Comparison of ENCODE assay signal across 1 cellular context in the genomic region with DNA sequence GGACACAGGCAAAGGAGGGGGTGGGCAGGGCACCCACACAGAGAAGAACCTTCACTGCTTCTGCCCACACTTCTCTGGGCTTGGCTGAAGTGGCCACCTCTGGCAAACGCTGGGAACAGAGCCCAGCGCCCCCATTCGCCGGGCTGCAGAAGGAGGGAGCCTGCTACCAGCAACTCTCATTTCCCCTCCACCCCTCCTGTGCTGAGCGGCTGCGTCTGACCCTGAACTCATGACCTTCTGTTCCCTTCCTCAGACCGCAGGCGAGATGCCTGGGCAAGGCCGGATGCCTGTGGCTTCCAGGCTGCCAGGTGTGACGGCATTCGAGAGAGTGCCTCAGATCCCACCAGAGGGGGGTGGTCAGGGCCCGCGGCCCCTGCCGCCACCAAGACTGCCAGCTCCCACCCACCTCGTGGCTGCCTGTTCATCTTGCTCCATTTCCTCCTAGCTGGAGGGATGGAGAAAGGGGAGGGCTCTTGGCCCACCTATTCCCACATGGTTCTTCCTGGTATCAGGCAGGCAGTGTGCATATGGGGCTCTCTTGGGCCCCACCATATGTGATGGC.
TF ChIP-seq lines count a peak whose summit lies in the region.

No MANE protein-coding gene starts in this region.

TF ChIP-seq in HepG2, 621 proteins besides CTCF, POLR2A, EP300 and RAD21 (continued from another document and continues in another):
- TF ChIP-seq ZBTB25 (CRISPR knock-in tag; IDR thresholded peaks at IDR 0.05) (no peak), SP140L (CRISPR knock-in tag; IDR thresholded peaks at IDR 0.05; ENCODE audit: borderline replicate concordance) (no peak), NRL (CRISPR knock-in tag; IDR thresholded peaks at IDR 0.05; ENCODE audit: borderline replicate concordance) (peak; percentile 92; the same call in 1 of the 2 replicates), RBFOX2 (IDR thresholded peaks at IDR 0.05; ENCODE audit: low read depth, low read length) (peak; percentile 54; the same call in 1 of the 2 replicates), HOXA3 (CRISPR knock-in tag; IDR thresholded peaks at IDR 0.05) (peak; percentile 64), ZNF292 (CRISPR knock-in tag; IDR thresholded peaks at IDR 0.05; ENCODE audit: borderline replicate concordance, low read depth) (peak; percentile 83; the same call in 1 of the 2 replicates), IKZF5 (CRISPR knock-in tag; IDR thresholded peaks at IDR 0.05) (no peak; the same call in 1 of the 2 replicates), ARNT2 (CRISPR knock-in tag; IDR thresholded peaks at IDR 0.05; ENCODE audit: low read depth) (peak; percentile 75), MLLT10 (CRISPR knock-in tag; IDR thresholded peaks at IDR 0.05) (no peak), TFE3 (CRISPR knock-in tag; IDR thresholded peaks at IDR 0.05) (peak; percentile 69), ZNF484 (CRISPR knock-in tag; IDR thresholded peaks at IDR 0.05; ENCODE audit: borderline replicate concordance, low read depth) (no peak), TSC22D2 (CRISPR knock-in tag; IDR thresholded peaks at IDR 0.05; ENCODE audit: borderline replicate concordance) (0 out of 2 replicates have a peak, but pooled peaks have one; percentile 48), ZNF788 (CRISPR knock-in tag; IDR thresholded peaks at IDR 0.05; ENCODE audit: borderline replicate concordance) (peak; percentile 72; the same call in 1 of the 2 replicates), NCOA2 (CRISPR knock-in tag; IDR thresholded peaks at IDR 0.05) (peak; percentile 85), ZSCAN9 (CRISPR knock-in tag; IDR thresholded peaks at IDR 0.05; ENCODE audit: borderline replicate concordance) (peak; percentile 53; the same call in 1 of the 2 replicates), ZFX (CRISPR knock-in tag; IDR thresholded peaks at IDR 0.05; ENCODE audit: low read depth) (peak; percentile 77), ZNF792 (CRISPR knock-in tag; IDR thresholded peaks at IDR 0.05) (peak; percentile 63; the same call in 1 of the 2 replicates), DMAP1 (CRISPR knock-in tag; IDR thresholded peaks at IDR 0.05) (peak; percentile 77; the same call in 1 of the 2 replicates), KDM1A (CRISPR knock-in tag; IDR thresholded peaks at IDR 0.05) (peak; percentile 34; the same call in 1 of the 2 replicates), ATF2 (CRISPR knock-in tag; IDR thresholded peaks at IDR 0.05) (peak; percentile 76; the same call in 1 of the 2 replicates), TCF12 (IDR thresholded peaks at IDR 0.05) (no peak), TCF12 (CRISPR knock-in tag; IDR thresholded peaks at IDR 0.05) (no peak), PHF21A (CRISPR knock-in tag; IDR thresholded peaks at IDR 0.05) (peak; percentile 85), ZBTB21 (CRISPR knock-in tag; IDR thresholded peaks at IDR 0.05) (peak; percentile 77; the same call in 1 of the 2 replicates), BCL6 (CRISPR knock-in tag; IDR thresholded peaks at IDR 0.05) (peak; percentile 78), AHR (CRISPR knock-in tag; IDR thresholded peaks at IDR 0.05) (no peak), HNF4G (IDR thresholded peaks at IDR 0.05; ENCODE audit: borderline replicate concordance, low read depth, low read length) (peak; percentile 38; the same call in 1 of the 2 replicates), HNF4G (CRISPR knock-in tag; IDR thresholded peaks at IDR 0.05; ENCODE audit: borderline replicate concordance, low read depth) (0 out of 2 replicates have a peak, but pooled peaks have one; percentile 23), ZNF83 (CRISPR knock-in tag; IDR thresholded peaks at IDR 0.05; ENCODE audit: borderline replicate concordance) (0 out of 2 replicates have a peak, but pooled peaks have one; percentile 3), ZNF782 (CRISPR knock-in tag; IDR thresholded peaks at IDR 0.05; ENCODE audit: borderline replicate concordance) (peak; percentile 63; the same call in 1 of the 2 replicates), FOXO1 (CRISPR knock-in tag; IDR thresholded peaks at IDR 0.05) (no peak; the same call in 1 of the 2 replicates), MIXL1 (CRISPR knock-in tag; IDR thresholded peaks at IDR 0.05) (peak; percentile 52; the same call in 1 of the 2 replicates), ARNTL (CRISPR knock-in tag; IDR thresholded peaks at IDR 0.05) (0 out of 2 replicates have a peak, but pooled peaks have one; percentile 48), FOXO4 (CRISPR knock-in tag; conservative IDR thresholded peaks at IDR 0.05) (peak; percentile 96; the same call in 1 of the 2 replicates), RFXANK (CRISPR knock-in tag; IDR thresholded peaks at IDR 0.05) (peak; percentile 36; the same call in 1 of the 2 replicates), CHCHD3 (CRISPR knock-in tag; IDR thresholded peaks at IDR 0.05) (no peak), BORCS8-MEF2B (CRISPR knock-in tag; IDR thresholded peaks at IDR 0.05) (0 out of 2 replicates have a peak, but pooled peaks have one; percentile 56), EHMT2 (IDR thresholded peaks at IDR 0.05; ENCODE audit: borderline replicate concordance, low read depth, low read length) (no peak), CBFB (CRISPR knock-in tag; IDR thresholded peaks at IDR 0.05) (peak; percentile 99), MXD4 (CRISPR knock-in tag; IDR thresholded peaks at IDR 0.05) (no peak)
- TF ChIP-seq, protein P1, sequence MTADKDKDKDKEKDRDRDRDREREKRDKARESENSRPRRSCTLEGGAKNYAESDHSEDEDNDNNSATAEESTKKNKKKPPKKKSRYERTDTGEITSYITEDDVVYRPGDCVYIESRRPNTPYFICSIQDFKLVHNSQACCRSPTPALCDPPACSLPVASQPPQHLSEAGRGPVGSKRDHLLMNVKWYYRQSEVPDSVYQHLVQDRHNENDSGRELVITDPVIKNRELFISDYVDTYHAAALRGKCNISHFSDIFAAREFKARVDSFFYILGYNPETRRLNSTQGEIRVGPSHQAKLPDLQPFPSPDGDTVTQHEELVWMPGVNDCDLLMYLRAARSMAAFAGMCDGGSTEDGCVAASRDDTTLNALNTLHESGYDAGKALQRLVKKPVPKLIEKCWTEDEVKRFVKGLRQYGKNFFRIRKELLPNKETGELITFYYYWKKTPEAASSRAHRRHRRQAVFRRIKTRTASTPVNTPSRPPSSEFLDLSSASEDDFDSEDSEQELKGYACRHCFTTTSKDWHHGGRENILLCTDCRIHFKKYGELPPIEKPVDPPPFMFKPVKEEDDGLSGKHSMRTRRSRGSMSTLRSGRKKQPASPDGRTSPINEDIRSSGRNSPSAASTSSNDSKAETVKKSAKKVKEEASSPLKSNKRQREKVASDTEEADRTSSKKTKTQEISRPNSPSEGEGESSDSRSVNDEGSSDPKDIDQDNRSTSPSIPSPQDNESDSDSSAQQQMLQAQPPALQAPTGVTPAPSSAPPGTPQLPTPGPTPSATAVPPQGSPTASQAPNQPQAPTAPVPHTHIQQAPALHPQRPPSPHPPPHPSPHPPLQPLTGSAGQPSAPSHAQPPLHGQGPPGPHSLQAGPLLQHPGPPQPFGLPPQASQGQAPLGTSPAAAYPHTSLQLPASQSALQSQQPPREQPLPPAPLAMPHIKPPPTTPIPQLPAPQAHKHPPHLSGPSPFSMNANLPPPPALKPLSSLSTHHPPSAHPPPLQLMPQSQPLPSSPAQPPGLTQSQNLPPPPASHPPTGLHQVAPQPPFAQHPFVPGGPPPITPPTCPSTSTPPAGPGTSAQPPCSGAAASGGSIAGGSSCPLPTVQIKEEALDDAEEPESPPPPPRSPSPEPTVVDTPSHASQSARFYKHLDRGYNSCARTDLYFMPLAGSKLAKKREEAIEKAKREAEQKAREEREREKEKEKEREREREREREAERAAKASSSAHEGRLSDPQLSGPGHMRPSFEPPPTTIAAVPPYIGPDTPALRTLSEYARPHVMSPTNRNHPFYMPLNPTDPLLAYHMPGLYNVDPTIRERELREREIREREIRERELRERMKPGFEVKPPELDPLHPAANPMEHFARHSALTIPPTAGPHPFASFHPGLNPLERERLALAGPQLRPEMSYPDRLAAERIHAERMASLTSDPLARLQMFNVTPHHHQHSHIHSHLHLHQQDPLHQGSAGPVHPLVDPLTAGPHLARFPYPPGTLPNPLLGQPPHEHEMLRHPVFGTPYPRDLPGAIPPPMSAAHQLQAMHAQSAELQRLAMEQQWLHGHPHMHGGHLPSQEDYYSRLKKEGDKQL (CRISPR knock-in tag; IDR thresholded peaks at IDR 0.05; ENCODE audit: low read depth): 0 out of 2 replicates have a peak, but pooled peaks have one; percentile 23
- TF ChIP-seq, protein P2, sequence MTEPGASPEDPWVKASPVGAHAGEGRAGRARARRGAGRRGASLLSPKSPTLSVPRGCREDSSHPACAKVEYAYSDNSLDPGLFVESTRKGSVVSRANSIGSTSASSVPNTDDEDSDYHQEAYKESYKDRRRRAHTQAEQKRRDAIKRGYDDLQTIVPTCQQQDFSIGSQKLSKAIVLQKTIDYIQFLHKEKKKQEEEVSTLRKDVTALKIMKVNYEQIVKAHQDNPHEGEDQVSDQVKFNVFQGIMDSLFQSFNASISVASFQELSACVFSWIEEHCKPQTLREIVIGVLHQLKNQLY (CRISPR knock-in tag; IDR thresholded peaks at IDR 0.05): peak; percentile 57; the same call in 1 of the 2 replicates
- TF ChIP-seq, protein P3, sequence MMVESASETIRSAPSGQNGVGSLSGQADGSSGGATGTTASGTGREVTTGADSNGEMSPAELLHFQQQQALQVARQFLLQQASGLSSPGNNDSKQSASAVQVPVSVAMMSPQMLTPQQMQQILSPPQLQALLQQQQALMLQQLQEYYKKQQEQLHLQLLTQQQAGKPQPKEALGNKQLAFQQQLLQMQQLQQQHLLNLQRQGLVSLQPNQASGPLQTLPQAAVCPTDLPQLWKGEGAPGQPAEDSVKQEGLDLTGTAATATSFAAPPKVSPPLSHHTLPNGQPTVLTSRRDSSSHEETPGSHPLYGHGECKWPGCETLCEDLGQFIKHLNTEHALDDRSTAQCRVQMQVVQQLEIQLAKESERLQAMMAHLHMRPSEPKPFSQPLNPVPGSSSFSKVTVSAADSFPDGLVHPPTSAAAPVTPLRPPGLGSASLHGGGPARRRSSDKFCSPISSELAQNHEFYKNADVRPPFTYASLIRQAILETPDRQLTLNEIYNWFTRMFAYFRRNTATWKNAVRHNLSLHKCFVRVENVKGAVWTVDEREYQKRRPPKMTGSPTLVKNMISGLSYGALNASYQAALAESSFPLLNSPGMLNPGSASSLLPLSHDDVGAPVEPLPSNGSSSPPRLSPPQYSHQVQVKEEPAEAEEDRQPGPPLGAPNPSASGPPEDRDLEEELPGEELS (CRISPR knock-in tag; IDR thresholded peaks at IDR 0.05): peak; percentile 58; the same call in 1 of the 2 replicates
- TF ChIP-seq, protein P4, sequence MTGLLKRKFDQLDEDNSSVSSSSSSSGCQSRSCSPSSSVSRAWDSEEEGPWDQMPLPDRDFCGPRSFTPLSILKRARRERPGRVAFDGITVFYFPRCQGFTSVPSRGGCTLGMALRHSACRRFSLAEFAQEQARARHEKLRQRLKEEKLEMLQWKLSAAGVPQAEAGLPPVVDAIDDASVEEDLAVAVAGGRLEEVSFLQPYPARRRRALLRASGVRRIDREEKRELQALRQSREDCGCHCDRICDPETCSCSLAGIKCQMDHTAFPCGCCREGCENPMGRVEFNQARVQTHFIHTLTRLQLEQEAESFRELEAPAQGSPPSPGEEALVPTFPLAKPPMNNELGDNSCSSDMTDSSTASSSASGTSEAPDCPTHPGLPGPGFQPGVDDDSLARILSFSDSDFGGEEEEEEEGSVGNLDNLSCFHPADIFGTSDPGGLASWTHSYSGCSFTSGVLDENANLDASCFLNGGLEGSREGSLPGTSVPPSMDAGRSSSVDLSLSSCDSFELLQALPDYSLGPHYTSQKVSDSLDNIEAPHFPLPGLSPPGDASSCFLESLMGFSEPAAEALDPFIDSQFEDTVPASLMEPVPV (CRISPR knock-in tag; IDR thresholded peaks at IDR 0.05): 0 out of 2 replicates have a peak, but pooled peaks have one; percentile 35
